ENCODE assay signal across 1 cellular context in genomic region chr4:10578027-10578426, GRCh38.
TF ChIP-seq lines count a peak whose summit lies in the region.

No MANE protein-coding gene starts in this region.

TF ChIP-seq in SK-N-SH treated with all-trans-retinoic acid at 6 μM for 48 hours, 23 proteins besides CTCF, POLR2A, EP300 and RAD21 (continued from another document):
- TF ChIP-seq CREB5 (CRISPR knock-in tag; IDR thresholded peaks at IDR 0.05; ENCODE audit: low read depth) (no peak), ESRRG (CRISPR knock-in tag; IDR thresholded peaks at IDR 0.05) (no peak), OSR1 (CRISPR knock-in tag; IDR thresholded peaks at IDR 0.05) (no peak)
TF ChIP-seq in SK-N-SH treated with all-trans-retinoic acid at 6 μM for 48 hours: peak in this region for 0.
